ENCODE assay signal across 8 cellular contexts in the genomic region with DNA sequence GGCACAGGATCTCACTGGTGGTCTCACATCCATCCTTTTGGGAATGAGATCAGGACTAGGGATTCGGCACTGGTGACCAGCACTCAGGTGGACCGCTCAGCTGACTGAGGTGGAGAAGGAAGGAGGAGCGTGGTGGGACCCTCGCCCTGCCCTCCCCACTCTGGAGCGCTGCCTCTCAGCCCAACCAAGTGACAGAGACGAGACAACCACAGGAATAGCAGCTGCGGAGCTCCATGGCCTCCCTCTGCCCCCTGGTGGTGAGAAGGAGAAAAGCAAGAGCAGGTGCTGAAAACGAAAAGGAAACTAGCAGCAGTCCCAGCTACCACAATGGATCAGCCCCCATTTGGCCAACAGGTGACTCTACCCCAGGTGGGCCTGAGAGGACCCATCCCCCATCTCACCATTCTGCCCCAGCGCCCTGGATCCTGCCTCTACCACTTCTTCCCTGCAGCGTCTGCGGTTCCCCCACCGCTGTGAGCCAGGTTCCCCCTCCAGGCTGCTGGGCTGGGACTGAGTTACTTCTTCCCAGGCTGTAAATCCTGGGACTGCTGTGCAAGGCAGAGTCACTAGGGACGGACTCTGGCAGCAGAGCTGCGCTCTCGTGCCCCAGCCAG. TPM values are rescaled to one million over a fixed set of nuclear protein-coding genes. Genes with fewer than 3 reads are reported as not detected.
DNase-seq lines count a peak whose midpoint lies in the region; ATAC-seq and TF ChIP-seq lines count a peak whose summit lies in the region.
"Not testable (repeated sequence)": the region's sequence is repeated elsewhere in the genome, so short reads cannot be mapped to it uniquely, and the experiment has no call there.

Gene RUFY4 (plus strand): TSS at position 533 of the 614 bp plus-strand sequence. CDS start 1,353 bp downstream, outside the sequence.

- H3K4me3 ChIP-seq in right lobe of liver: peak within 1 kb of the TSS; percentile 20 to 39 (median 31)

- peak; percentile 74 to 84 (median 78) for TF ChIP-seq CTCF in right lobe of liver (IDR thresholded peaks at IDR 0.05)

- 15% methylated on average over 4 of the region's 15 CpGs for WGBS in right lobe of liver (ENCODE audit: insufficient coverage, low coverage, low lambda C conversion rate, missing lambda C conversion rate)

- not testable (repeated sequence) for H3K27me3 ChIP-seq in right lobe of liver

- not testable (repeated sequence) for TF ChIP-seq POLR2A in right lobe of liver (IDR thresholded peaks at IDR 0.05)

- H3K4me1 ChIP-seq in right lobe of liver: not testable (repeated sequence)

- peak; percentile 81 for ATAC-seq in GM19438 (IDR thresholded peaks at IDR 0.05; ENCODE audit: low read depth, unreplicated experiment)
- peak; percentile 81 for ATAC-seq in HG03558 (IDR thresholded peaks at IDR 0.05; ENCODE audit: extremely low read depth, unreplicated experiment)
- ATAC-seq in right lobe of liver: peak; percentile 85 to 91 (median 90)

- intact Hi-C loops in right lobe of liver (cut with DNase I): not testable (repeated sequence)

- H3K9me3 ChIP-seq in right lobe of liver: not testable (repeated sequence)

- H3K36me3 ChIP-seq in right lobe of liver: not testable (repeated sequence)

- not testable (repeated sequence) for H3K27ac ChIP-seq in right lobe of liver

- DNase-seq in C1 segment of cervical spinal cord (lab: John Stamatoyannopoulos, UW): peak in 10 of 14 donors; percentile 5 to 63 (median 36)
- peak; percentile 29 for DNase-seq in NCI-H526 treated with DMSO at 0.1 percent for 48 hours (lab: John Stamatoyannopoulos, UW)
- DNase-seq in activated CD4-positive, alpha-beta T cell treated with anti-CD3 and anti-CD28 coated beads, Interleukin-2, amount 50 U/mL, for 1 hour: peak; percentile 45
- peak; percentile 31 to 62 for DNase-seq in dermis microvascular lymphatic vessel endothelial cell (ENCODE audit: low read depth in 2 of 2)
- DNase-seq in right lobe of liver: peak; percentile 55 to 72 (median 69)
- DNase-seq in stimulated activated CD4-positive, alpha-beta T cell treated with anti-CD3 and anti-CD28 coated beads, Interleukin-4, amount 100 ng/mL, for 1 hour: peak; percentile 56

RNA-seq across cellular contexts. Expression of gene RUFY4, which starts in this region (rescaled TPM):
- total RNA-seq in dermis microvascular lymphatic vessel endothelial cell (not detected in 2 replicates), right lobe of liver (under 1 TPM in 3 of 6 experiments, not detected in 3; 0.11 to 0.55 (median 0.23) TPM)

Comparison
In these comparisons a context has a peak if more than half of its experiments do, and no peak if none do; other contexts are left out.
1. Peak in DNase-seq in dermis microvascular lymphatic vessel endothelial cell; RNA of the gene not detected or under 1 TPM.
2. Peak in DNase-seq, ATAC-seq and H3K4me3 ChIP-seq in right lobe of liver; RNA of the gene not detected or under 1 TPM.